10 cellular contexts compared by ENCODE assay signal in the genomic region with DNA sequence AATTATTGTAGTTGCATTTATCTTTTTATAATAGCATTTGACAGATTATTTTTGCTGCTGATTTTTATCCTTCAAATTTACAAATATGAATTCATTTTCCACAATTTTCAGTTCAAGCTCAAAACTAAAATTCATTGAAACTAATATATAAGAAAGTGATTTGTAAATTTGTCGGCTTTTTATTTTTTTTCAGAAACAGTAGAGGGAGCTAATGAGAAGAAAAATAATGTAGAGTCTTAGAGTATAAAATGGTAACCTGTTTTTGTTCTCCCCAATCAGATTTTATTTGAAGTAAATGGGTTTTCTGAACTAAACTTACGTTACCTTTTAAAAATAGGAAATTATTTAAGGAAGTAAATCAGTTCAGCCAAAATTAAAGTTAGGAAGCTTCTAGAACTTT. TPM values are rescaled to one million over a fixed set of nuclear protein-coding genes. Genes with fewer than 3 reads are reported as not detected.
DNase-seq lines count a peak whose midpoint lies in the region; ATAC-seq and TF ChIP-seq lines count a peak whose summit lies in the region.
"Had no signal": no experiment of that assay in that cellular context is flagged by ENCODE, and none has a peak within 500 bp of the region (broad histone marks: within the 10 kb centered on the region; RNA-seq: fewer than 3 reads in every experiment).

No MANE protein-coding gene starts in this region.

- intact Hi-C loops in sciatic nerve (cut with DNase I) = no loop called here

- H3K27ac ChIP-seq in CD4-positive, CD25-positive, alpha-beta regulatory T cell (ENCODE audit: insufficient read depth, low read length, poor library complexity, severe bottlenecking) = no peak overlapping the region
- H3K27ac ChIP-seq in H9 (ENCODE audit: insufficient read length, low read depth, low read length) = no peak overlapping the region
- H3K27ac ChIP-seq in VCaP = no peak overlapping the region
- no peak overlapping the region for H3K27ac ChIP-seq in mesenchymal stem cell (ENCODE audit: low read length, poor library complexity, severe bottlenecking)

- H3K4me3 ChIP-seq in CD4-positive, CD25-positive, alpha-beta regulatory T cell (ENCODE audit: low read depth, low read length) = no peak overlapping the region
- no peak overlapping the region for H3K4me3 ChIP-seq in mesenchymal stem cell (ENCODE audit: insufficient read depth in 1 of 2, low read depth in 1 of 2, low read length in 2 of 2)

- WGBS in H9 (ENCODE audit: extremely low coverage, insufficient read length, low lambda C conversion rate) = no CpG with 5 or more reads among the region's 2 CpGs
- WGBS in mesenchymal stem cell = 100% methylated on average over 1 of the region's 2 CpGs

- H3K23me2 ChIP-seq in H9 (ENCODE audit: insufficient read length, low read depth, low read length, poor library complexity, severe bottlenecking) = no peaks in the 10 kb centered on the region

- no peaks in the 10 kb centered on the region for H3K27me3 Mint-ChIP-seq in CD4-positive, CD25-positive, alpha-beta regulatory T cell
- no peaks in the 10 kb centered on the region for H3K27me3 Mint-ChIP-seq in H9 (ENCODE audit: low read depth)

- ATAC-seq in CD4-positive, CD25-positive, alpha-beta regulatory T cell (ENCODE audit: low read depth in 2 of 2) = no peak
- no peak for ATAC-seq in sciatic nerve

- H2AK5ac ChIP-seq in H9 (ENCODE audit: insufficient read length, low read length) (no peak overlapping the region), mesenchymal stem cell (ENCODE audit: low read length, severe bottlenecking) (no peak overlapping the region)

- no peak overlapping the region for H3K56ac ChIP-seq in H9 (ENCODE audit: insufficient read length, low read depth, low read length)

- no peak overlapping the region for H3K9ac ChIP-seq in H9 (ENCODE audit: extremely low read depth, insufficient read length, low read length)
- H3K9ac ChIP-seq in mesenchymal stem cell (ENCODE audit: low read length) = no peak overlapping the region

- H3K18ac ChIP-seq in H9 (ENCODE audit: insufficient read length, low read depth, low read length) (no peak overlapping the region), mesenchymal stem cell (ENCODE audit: low read depth in 1 of 2, low read length in 2 of 2) (no peak overlapping the region)

- DNase-seq in CD4-positive, CD25-positive, alpha-beta regulatory T cell = peak in 2 of 3 donors; percentile 3 to 18
- DNase-seq in H9 (no peak), mesenchymal stem cell (peak; percentile 21), sciatic nerve (ENCODE audit: low spot score) (no peak), SHP77 (lab: John Stamatoyannopoulos, UW) (no peak), NCI-H1048 (lab: John Stamatoyannopoulos, UW) (no peak)
- DNase-seq: effector CD8-positive, alpha-beta T cell; SHP77 treated with DMSO at 0.1 percent for 48 hours; stimulated activated CD4-positive, alpha-beta T cell treated with anti-CD3 and anti-CD28 coated beads, Interleukin-4, amount 100 ng/mL, for 4 hours had no signal

- H2BK15ac ChIP-seq in H9 (ENCODE audit: low read depth, low read length) = no peak overlapping the region
- H2BK15ac ChIP-seq in mesenchymal stem cell (ENCODE audit: low read depth, poor library complexity, severe bottlenecking) = no peak overlapping the region

- H3K27ac Mint-ChIP-seq in CD4-positive, CD25-positive, alpha-beta regulatory T cell = no peak overlapping the region
- H3K27ac Mint-ChIP-seq in H9 = no peak overlapping the region

- H3K23ac ChIP-seq in H9 (ENCODE audit: insufficient read length, low read depth, low read length) (no peak overlapping the region), mesenchymal stem cell (ENCODE audit: low read length in 2 of 2) (no peak overlapping the region)

- H3K4me2 ChIP-seq in H9 (ENCODE audit: insufficient read depth, insufficient read length, low read length) (no peak overlapping the region), mesenchymal stem cell (ENCODE audit: low read length, poor library complexity, severe bottlenecking) (no peak overlapping the region)

- no peaks in the 10 kb centered on the region for H3K4me1 ChIP-seq in CD4-positive, CD25-positive, alpha-beta regulatory T cell (ENCODE audit: control insufficient read depth, insufficient read depth, low read length, poor library complexity, severe bottlenecking)
- no peaks in the 10 kb centered on the region for H3K4me1 ChIP-seq in H9 (ENCODE audit: insufficient read depth, low read length)
- no peaks in the 10 kb centered on the region for H3K4me1 ChIP-seq in mesenchymal stem cell (ENCODE audit: control insufficient read depth, insufficient read depth, low read depth, low read length)

- peaks cover 76% of the 10 kb centered on the region for H3K36me3 ChIP-seq in CD4-positive, CD25-positive, alpha-beta regulatory T cell (ENCODE audit: control insufficient read depth, insufficient read depth, low read length)
- H3K36me3 ChIP-seq in mesenchymal stem cell (ENCODE audit: control insufficient read depth in 1 of 2, insufficient read depth in 2 of 2, low read depth in 1 of 2, low read length in 2 of 2) = peaks cover 6 to 86% of the 10 kb centered on the region in 2 experiments

- H2AFZ ChIP-seq in H9 (ENCODE audit: low read length) = no peak overlapping the region
- no peak overlapping the region for H2AFZ ChIP-seq in mesenchymal stem cell (ENCODE audit: low read depth, low read length)

- H2BK12ac ChIP-seq in H9 (ENCODE audit: insufficient read length, low read depth, low read length) (no peak overlapping the region), mesenchymal stem cell (ENCODE audit: low read length in 2 of 2) (no peak overlapping the region)

- no peak overlapping the region for H2BK120ac ChIP-seq in H9 (ENCODE audit: low read depth, low read length, poor library complexity, severe bottlenecking)
- no peak overlapping the region for H2BK120ac ChIP-seq in mesenchymal stem cell (ENCODE audit: low read depth, low read length)

- no peak overlapping the region for H2BK20ac ChIP-seq in H9 (ENCODE audit: low read depth, low read length, poor library complexity, severe bottlenecking)

- H4K5ac ChIP-seq in H9 (ENCODE audit: insufficient read length, low read depth, low read length) = no peak overlapping the region

- H2BK5ac ChIP-seq in H9 (ENCODE audit: insufficient read length, low read length) = no peak overlapping the region
- H2BK5ac ChIP-seq in mesenchymal stem cell (ENCODE audit: low read depth, low read length, poor library complexity, severe bottlenecking) = no peak overlapping the region

- H3K4ac ChIP-seq in H9 (ENCODE audit: low read depth, low read length) (no peak overlapping the region), mesenchymal stem cell (ENCODE audit: low read depth in 1 of 2, low read length in 2 of 2) (no peak overlapping the region)

- H3K36me3 Mint-ChIP-seq in CD4-positive, CD25-positive, alpha-beta regulatory T cell = peaks cover 57% of the 10 kb centered on the region
- H3K36me3 Mint-ChIP-seq in H9 (ENCODE audit: insufficient read depth in 1 of 3, low read depth in 3 of 3) = peaks cover 63 to 86% (median 86%) of the 10 kb centered on the region in 3 experiments

- no peaks in the 10 kb centered on the region for H3K27me3 ChIP-seq in CD4-positive, CD25-positive, alpha-beta regulatory T cell (ENCODE audit: control insufficient read depth, insufficient read depth, low read length)
- H3K27me3 ChIP-seq in H9 (ENCODE audit: insufficient read depth, low read length) = no peaks in the 10 kb centered on the region
- no peaks in the 10 kb centered on the region for H3K27me3 ChIP-seq in mesenchymal stem cell (ENCODE audit: control insufficient read depth in 1 of 2, insufficient read depth in 1 of 2, low read length in 2 of 2)

- no peaks in the 10 kb centered on the region for H3K9me3 ChIP-seq in CD4-positive, CD25-positive, alpha-beta regulatory T cell (ENCODE audit: control insufficient read depth in 2 of 2, low read length in 2 of 2)
- H3K9me3 ChIP-seq in H9 (ENCODE audit: control insufficient read depth, low read depth, low read length) = no peaks in the 10 kb centered on the region
- peaks cover 12% of the 10 kb centered on the region for H3K9me3 ChIP-seq in mesenchymal stem cell (ENCODE audit: control insufficient read depth, low read length)

- H3K14ac ChIP-seq in H9 (ENCODE audit: insufficient read depth, low read length) (no peak overlapping the region), mesenchymal stem cell (ENCODE audit: low read length in 2 of 2) (no peak overlapping the region)

- peaks cover 0 to 8% (median 0%) of the 10 kb centered on the region in 7 donors for H3K9me3 Mint-ChIP-seq in CD4-positive, CD25-positive, alpha-beta regulatory T cell
- H3K9me3 Mint-ChIP-seq in H9 = peaks cover 14 to 17% of the 10 kb centered on the region in 2 experiments

- no peak overlapping the region for H4K91ac ChIP-seq in H9 (ENCODE audit: insufficient read length, low read depth, low read length)
- no peak overlapping the region for H4K91ac ChIP-seq in mesenchymal stem cell (ENCODE audit: low read length)

- no peak overlapping the region for H3T11ph ChIP-seq in H9 (ENCODE audit: low read length)

- peak; percentile 62 for TF ChIP-seq CTCF in H9 (conservative IDR thresholded peaks at IDR 0.05)
- peak; percentile 67 for TF ChIP-seq CTCF in VCaP (conservative IDR thresholded peaks at IDR 0.05)

- H3K4me1 Mint-ChIP-seq in CD4-positive, CD25-positive, alpha-beta regulatory T cell = peaks cover 0 to 23% (median 8%) of the 10 kb centered on the region in 4 donors
- H3K4me1 Mint-ChIP-seq in H9 = no peaks in the 10 kb centered on the region

- no peak overlapping the region for H3K4me3 Mint-ChIP-seq in CD4-positive, CD25-positive, alpha-beta regulatory T cell
- no peak overlapping the region for H3K4me3 Mint-ChIP-seq in H9

- H3K79me2 ChIP-seq in H9 (ENCODE audit: insufficient read depth, low read length) = no peaks in the 10 kb centered on the region; the same call in 1 of the 2 replicates

- H4K8ac ChIP-seq in H9 (replicated peaks; ENCODE audit: insufficient read length, low read depth, low read length) (no peak overlapping the region), mesenchymal stem cell (ENCODE audit: low read length) (no peak overlapping the region)

- H4K20me1 ChIP-seq in H9 (ENCODE audit: control insufficient read depth, insufficient read depth, insufficient read length) = no peaks in the 10 kb centered on the region

- H3K79me1 ChIP-seq in H9 (ENCODE audit: insufficient read depth, low read depth, low read length, poor library complexity, severe bottlenecking) = no peaks in the 10 kb centered on the region
- peaks cover 4% of the 10 kb centered on the region for H3K79me1 ChIP-seq in mesenchymal stem cell (replicated peaks; ENCODE audit: low read length, poor library complexity, severe bottlenecking)

RNA-seq across cellular contexts. Expression of a gene that starts 19.2 kb away (rescaled TPM):
- total RNA-seq in CD4-positive, CD25-positive, alpha-beta regulatory T cell = 33.5 TPM
- 10 to 100 TPM; 36.4 to 42.6 (median 39.3) TPM for polyA plus RNA-seq in CD4-positive, CD25-positive, alpha-beta regulatory T cell
- 70.5 and 70.7 TPM in 2 replicates for total RNA-seq in H9 (2021)
- polyA plus RNA-seq in mesenchymal stem cell (2013, experiment 1 of 2) = 101 TPM
- polyA plus RNA-seq in mesenchymal stem cell (2013, experiment 2 of 2) = 97.5 TPM
- 47.2 TPM for total RNA-seq in sciatic nerve

Comparison
In these comparisons a context has a peak if more than half of its experiments do, and no peak if none do; other contexts are left out.
1. DNase-seq: peak in CD4-positive, CD25-positive, alpha-beta regulatory T cell (2 of 3) and mesenchymal stem cell (single experiment); none in H9 (single experiment), sciatic nerve (single experiment), SHP77 (0 of 2) and NCI-H1048 (single experiment).